In the genomic region with DNA sequence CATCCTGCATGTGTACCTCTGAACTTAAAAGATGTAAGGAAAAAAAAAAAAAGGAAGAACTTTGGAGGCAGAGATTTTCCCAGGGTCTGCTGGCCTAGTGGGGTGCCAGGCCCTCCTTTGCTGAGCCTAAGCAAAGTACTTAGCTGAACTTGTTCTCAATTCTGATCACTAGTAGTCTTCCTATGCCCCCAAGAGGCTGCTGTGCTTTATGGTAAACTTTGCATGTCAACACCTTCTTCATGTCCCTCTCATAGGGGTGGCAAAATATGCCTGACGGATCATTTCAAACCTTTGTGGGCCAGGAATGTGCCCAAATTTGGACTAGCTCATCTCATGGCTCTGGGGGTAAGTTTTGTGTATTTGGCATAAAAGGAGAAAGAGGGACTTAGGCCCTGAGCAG, we compare ENCODE assay signal across 16 cellular contexts. TPM values are rescaled to one million over a fixed set of nuclear protein-coding genes. Genes with fewer than 3 reads are reported as not detected.
DNase-seq lines count a peak whose midpoint lies in the region; ATAC-seq, FAIRE-seq and TF ChIP-seq lines count a peak whose summit lies in the region.
"Had no signal": no experiment of that assay in that cellular context is flagged by ENCODE, and none has a peak within 500 bp of the region (broad histone marks: within the 10 kb centered on the region; RNA-seq: fewer than 3 reads in every experiment).

No MANE protein-coding gene starts in this region.

- no peaks in the 10 kb centered on the region for H3K27me3 Mint-ChIP-seq in activated CD4-positive, alpha-beta T cell treated with anti-CD3 and anti-CD28 coated beads, Interleukin-2, amount 10 ng/mL, durations not matched to agents 24 days and 14 days
- no peaks in the 10 kb centered on the region for H3K27me3 Mint-ChIP-seq in IgD-negative memory B cell
- H3K27me3 Mint-ChIP-seq in neural crest cell (ENCODE audit: low read depth): no peaks in the 10 kb centered on the region

- H3K4me3 Mint-ChIP-seq in activated CD4-positive, alpha-beta T cell treated with anti-CD3 and anti-CD28 coated beads, Interleukin-2, amount 10 ng/mL, durations not matched to agents 24 days and 14 days: peak overlapping the region; percentile 7
- peak overlapping the region in 3 of 4 donors; percentile 0 to 93 (median 9) for H3K4me3 Mint-ChIP-seq in IgD-negative memory B cell
- peak overlapping the region; percentile 94 for H3K4me3 Mint-ChIP-seq in neural crest cell

- H3K9me3 ChIP-seq in K562 (replicated peaks; ENCODE audit: control insufficient read depth, insufficient read depth, low read depth, low read length) (no peaks in the 10 kb centered on the region), PC-3 (ENCODE audit: low read length) (no peaks in the 10 kb centered on the region)
- H3K9me3 ChIP-seq: testis had no signal

- H4K20me1 ChIP-seq in K562 (replicated peaks; ENCODE audit: control insufficient read depth, insufficient read depth, low read length) (no peaks in the 10 kb centered on the region), PC-3 (ENCODE audit: low read length) (no peaks in the 10 kb centered on the region)

- TF ChIP-seq POLR2A in K562 (conservative IDR thresholded peaks at IDR 0.05): no peak

- H2AFZ ChIP-seq in K562 (ENCODE audit: low read depth, low read length): no peak overlapping the region
- no peak overlapping the region for H2AFZ ChIP-seq in PC-3 (ENCODE audit: low read length)

- no peak for TF ChIP-seq EP300 in K562 (IDR thresholded peaks at IDR 0.05; ENCODE audit: low read length)

- no peak overlapping the region for H3K4me2 ChIP-seq in K562 (ENCODE audit: insufficient read depth, low read length)
- H3K4me2 ChIP-seq in PC-3 (ENCODE audit: low read length): no peak overlapping the region

- intact Hi-C loops in activated CD4-positive, alpha-beta T cell treated with anti-CD3 and anti-CD28 coated beads, Interleukin-2, amount 10 ng/mL, durations not matched to agents 24 days and 14 days (cut with micrococcal nuclease): loop anchor here (2.0 kb wide), 1 partner anchor 19 kb away; a partner anchor contains a TSS
- intact Hi-C loops in K562 (cut with micrococcal nuclease): loop anchor here (2.0 kb wide), 1 partner anchor 19 kb away; a partner anchor contains a TSS
- intact Hi-C loops in PC-3 (cut with micrococcal nuclease): loop anchor here (2.0 kb wide), 1 partner anchor 39 kb away; a partner anchor contains a TSS

- POLR2A ChIA-PET in K562 (lab: Yijun Ruan, JAX): interaction anchor here (0.6 to 2.2 kb wide), 9 partner anchors 8 to 450 kb away, joined by 3 to 10 read pairs (median 3); a partner anchor contains a TSS
- POLR2A ChIA-PET in PC-3 (lab: Charles Lee; ENCODE audit: unreplicated experiment): no interaction called here

- peaks cover 45% of the 10 kb centered on the region for H3K36me3 ChIP-seq in K562 (ENCODE audit: control insufficient read depth, insufficient read depth, low read length)
- H3K36me3 ChIP-seq in PC-3 (ENCODE audit: low read depth, low read length): peaks cover 9% of the 10 kb centered on the region; the same call in 1 of the 2 replicates

- no peaks in the 10 kb centered on the region for H3K9me1 ChIP-seq in K562 (ENCODE audit: control insufficient read depth, insufficient read depth, low read length)

- peak in 2 of 3 experiments; percentile 11 to 21; a peak in 1 of 6 replicates for TF ChIP-seq CTCF in K562 (IDR thresholded peaks at IDR 0.05 in 2 of 3, conservative IDR thresholded peaks at IDR 0.05 in 1 of 3; ENCODE audit: insufficient read depth in 2 of 3, low read depth in 1 of 3, low read length in 3 of 3)
- no peak for TF ChIP-seq CTCF in neural crest cell (conservative IDR thresholded peaks at IDR 0.05)
- no peak for TF ChIP-seq CTCF in PC-3 (conservative IDR thresholded peaks at IDR 0.05; ENCODE audit: low read depth, low read length)

- H3F3A ChIP-seq in PC-3 (ENCODE audit: low read length, unreplicated experiment): no peaks in the 10 kb centered on the region

- in situ Hi-C loops in K562 (cut with MboI): no loop called here

- H3K4me3 ChIP-seq in K562: no peak overlapping the region
- no peak overlapping the region for H3K4me3 ChIP-seq in PC-3 (ENCODE audit: low read length)

- no peaks in the 10 kb centered on the region for H3K9me3 Mint-ChIP-seq in activated CD4-positive, alpha-beta T cell treated with anti-CD3 and anti-CD28 coated beads, Interleukin-2, amount 10 ng/mL, durations not matched to agents 24 days and 14 days
- H3K9me3 Mint-ChIP-seq in IgD-negative memory B cell (no peaks in the 10 kb centered on the region), neural crest cell (no peaks in the 10 kb centered on the region)

- no peak for TF ChIP-seq RAD21 in K562 (CRISPR knock-in tag; conservative IDR thresholded peaks at IDR 0.05 in 1 of 2, IDR thresholded peaks at IDR 0.05 in 1 of 2)

- DNase-seq in activated CD4-positive, alpha-beta T cell treated with anti-CD3 and anti-CD28 coated beads, Interleukin-2, amount 10 ng/mL, durations not matched to agents 24 days and 14 days: no peak
- no peak for DNase-seq in activated CD4-positive, alpha-beta T cell treated with anti-CD3 and anti-CD28 coated beads for 48 hours
- DNase-seq in K562 (ENCODE audit: extremely low read depth in 1 of 4, low spot score in 3 of 4) (no peak), neural crest cell (ENCODE audit: low read depth, low spot score) (no peak), epidermal melanocyte (ENCODE audit: insufficient read length, low spot score) (no peak), PC-3 (no peak), cortex of kidney (lab: John Stamatoyannopoulos, UW) (no peak)
- DNase-seq: activated CD4-positive, alpha-beta T cell treated with anti-CD3 and anti-CD28 coated beads for 1 hour; brain microvascular endothelial cell; NCI-H2081; NCI-H526 treated with DMSO at 0.1 percent for 48 hours; stimulated activated CD4-positive, alpha-beta T cell treated with anti-CD3 and anti-CD28 coated beads, Interleukin-15, amount 100 ng/mL, for 24 hours had no signal

- H3K9ac ChIP-seq in K562 (ENCODE audit: insufficient read depth in 1 of 2, low read depth in 2 of 2, low read length in 2 of 2) (no peak overlapping the region; a peak in 1 of 4 replicates), PC-3 (ENCODE audit: low read length) (no peak overlapping the region)

- peaks cover 39 to 48% of the 10 kb centered on the region in 2 experiments for H3K4me1 ChIP-seq in K562 (replicated peaks in 1 of 2; ENCODE audit: control insufficient read depth in 2 of 2, insufficient read depth in 2 of 2, low read length in 2 of 2)
- H3K4me1 ChIP-seq in PC-3 (ENCODE audit: insufficient read depth, low read length): peaks cover 41% of the 10 kb centered on the region

- H3K27me3 ChIP-seq in K562 (ENCODE audit: control insufficient read depth in 2 of 2, insufficient read depth in 2 of 2, low read length in 2 of 2) (no peaks in the 10 kb centered on the region), PC-3 (ENCODE audit: low read length) (no peaks in the 10 kb centered on the region)
- H3K27me3 ChIP-seq: brain microvascular endothelial cell, testis had no signal

- CTCF ChIA-PET in K562 (lab: Yijun Ruan, JAX; ENCODE audit: low intra/inter-chr PET ratio): interaction anchor here (0.6 kb wide), 1 partner anchor 322 kb away, joined by 3 read pairs; no protein-coding TSS in a partner anchor
- CTCF ChIA-PET in PC-3 (lab: Charles Lee): no interaction called here

- H3K9me2 ChIP-seq in PC-3 (replicated peaks; ENCODE audit: low read length): no peaks in the 10 kb centered on the region

- ATAC-seq in K562 (no peak), PC-3 (no peak)
- ATAC-seq: left lobe of liver had no signal

- no peak overlapping the region for H3K27ac ChIP-seq in K562 (ENCODE audit: extremely low read depth, low read depth, low read length)
- H3K27ac ChIP-seq in PC-3 (ENCODE audit: low read length): no peak overlapping the region
- H3K27ac ChIP-seq: brain microvascular endothelial cell, testis had no signal

- peaks cover 47% of the 10 kb centered on the region for H3K4me1 Mint-ChIP-seq in activated CD4-positive, alpha-beta T cell treated with anti-CD3 and anti-CD28 coated beads, Interleukin-2, amount 10 ng/mL, durations not matched to agents 24 days and 14 days
- H3K4me1 Mint-ChIP-seq in IgD-negative memory B cell (peaks cover 35 to 52% (median 39%) of the 10 kb centered on the region in 3 donors), neural crest cell (peaks cover 43% of the 10 kb centered on the region)

- 83% methylated on average over 1 of the region's 1 CpG for WGBS in K562 (ENCODE audit: insufficient coverage, low coverage, missing lambda C conversion rate)

- FAIRE-seq in K562 (lab: Jason Lieb, UNC): no peak
- FAIRE-seq: G401.6 had no signal

- peaks cover 43% of the 10 kb centered on the region for H3K36me3 Mint-ChIP-seq in activated CD4-positive, alpha-beta T cell treated with anti-CD3 and anti-CD28 coated beads, Interleukin-2, amount 10 ng/mL, durations not matched to agents 24 days and 14 days (ENCODE audit: low read depth)
- no peaks in the 10 kb centered on the region for H3K36me3 Mint-ChIP-seq in IgD-negative memory B cell
- H3K36me3 Mint-ChIP-seq in neural crest cell (ENCODE audit: low read depth): peaks cover 3% of the 10 kb centered on the region

- peak overlapping the region; percentile 7 for H3K27ac Mint-ChIP-seq in activated CD4-positive, alpha-beta T cell treated with anti-CD3 and anti-CD28 coated beads, Interleukin-2, amount 10 ng/mL, durations not matched to agents 24 days and 14 days
- H3K27ac Mint-ChIP-seq in IgD-negative memory B cell: peak overlapping the region in 2 of 3 donors; percentile 8 to 88
- no peak overlapping the region for H3K27ac Mint-ChIP-seq in neural crest cell (ENCODE audit: unreplicated experiment)

- H3K79me2 ChIP-seq in K562 (ENCODE audit: control insufficient read depth, insufficient read depth, low read length) (peaks cover 52% of the 10 kb centered on the region), PC-3 (ENCODE audit: low read length) (peaks cover 42% of the 10 kb centered on the region)

- BruUV-seq in K562 (replicated peaks; lab: Mats Ljungman, UMichigan) (no TSS peak), PC-3 (replicated peaks; lab: Mats Ljungman, UMichigan) (no TSS peak)

RNA-seq across cellular contexts. Expression of a gene that starts 1.4 kb away (rescaled TPM):
- total RNA-seq in activated CD4-positive, alpha-beta T cell treated with anti-CD3 and anti-CD28 coated beads, Interleukin-2, amount 10 ng/mL, durations not matched to agents 24 days and 14 days: 32.7 and 34.7 TPM in 2 replicates
- polyA plus RNA-seq in IgD-negative memory B cell: 30.1 TPM
- total RNA-seq in K562 (2011; cell fraction: chromatin; rRNA removed; ENCODE audit: low replicate concordance): 83.0 and 141 TPM in 2 replicates
- total RNA-seq in K562 (2011; cell fraction: nucleolus; rRNA removed): 82.2 and 86.2 TPM in 2 replicates
- 77.2 and 80.0 TPM in 2 replicates for total RNA-seq in K562 (2011; cell fraction: nucleoplasm; rRNA removed)
- 21.6 and 25.7 TPM in 2 replicates for total RNA-seq in K562 (2014; rRNA removed)
- 4.9 and 5.1 TPM in 2 replicates for total RNA-seq in K562 (2014; rRNA removed; fragmentation: Illumina TruSeq; extraction: Trizol)
- total RNA-seq in K562 (2015; rRNA removed; fragmentation: Illumina TruSeq; extraction: Trizol): 7.2 and 9.5 TPM in 2 replicates
- 41.7 and 42.7 TPM in 2 replicates for total RNA-seq in K562 (2021)
- 22.9 and 38.9 TPM in 2 replicates for polyA plus RNA-seq in K562 (2011; rRNA removed)
- 42.3 and 59.0 TPM in 2 replicates for polyA plus RNA-seq in K562 (2011; cell fraction: cytosol; rRNA removed)
- polyA plus RNA-seq in K562 (2011; cell fraction: nucleus; rRNA removed): 238 and 248 TPM in 2 replicates
- 26.7 and 40.5 TPM in 2 replicates for polyA plus RNA-seq in K562 (2012)
- 44.9 and 52.4 TPM in 2 replicates for polyA plus RNA-seq in K562 (2014; fragmentation: Illumina TruSeq; extraction: Trizol)
- 10 to 100 TPM; 14.7 to 14.8 TPM for polyA plus RNA-seq in K562 (2014; fragmentation: Nextera tagmentation; extraction: Ambion mirVana)
- polyA plus RNA-seq in K562 (2014; rRNA removed): 35.4 and 39.3 TPM in 2 replicates
- 13.3 and 16.3 TPM in 2 replicates for polyA minus RNA-seq in K562 (2011; rRNA and poly(A)+ RNA removed)
- 15.9 and 25.0 TPM in 2 replicates for polyA minus RNA-seq in K562 (2011; cell fraction: cytosol; rRNA and poly(A)+ RNA removed)
- polyA minus RNA-seq in K562 (2011; cell fraction: nucleus; rRNA and poly(A)+ RNA removed): 42.5 and 75.6 TPM in 2 replicates
- total RNA-seq in neural crest cell: 41.6 and 45.2 TPM in 2 replicates
- total RNA-seq in PC-3 (2014; rRNA removed): 20.6 and 24.4 TPM in 2 replicates

RNA-seq across cellular contexts. Expression of a gene that starts 4.1 kb away (rescaled TPM):
- total RNA-seq in activated CD4-positive, alpha-beta T cell treated with anti-CD3 and anti-CD28 coated beads, Interleukin-2, amount 10 ng/mL, durations not matched to agents 24 days and 14 days: 84.2 and 86.6 TPM in 2 replicates
- polyA plus RNA-seq in IgD-negative memory B cell: 122 TPM
- total RNA-seq in K562 (2011; cell fraction: chromatin; rRNA removed; ENCODE audit: low replicate concordance): 38.3 and 47.8 TPM in 2 replicates
- total RNA-seq in K562 (2011; cell fraction: nucleolus; rRNA removed): 27.1 and 28.9 TPM in 2 replicates
- 45.8 and 57.9 TPM in 2 replicates for total RNA-seq in K562 (2011; cell fraction: nucleoplasm; rRNA removed)
- total RNA-seq in K562 (2014; rRNA removed): 97.1 and 112 TPM in 2 replicates
- 151 TPM in 2 replicates for total RNA-seq in K562 (2014; rRNA removed; fragmentation: Illumina TruSeq; extraction: Trizol)
- 165 and 167 TPM in 2 replicates for total RNA-seq in K562 (2015; rRNA removed; fragmentation: Illumina TruSeq; extraction: Trizol)
- total RNA-seq in K562 (2021): 92.8 and 94.2 TPM in 2 replicates
- 161 and 166 TPM in 2 replicates for polyA plus RNA-seq in K562 (2011; rRNA removed)
- 91.4 and 190 TPM in 2 replicates for polyA plus RNA-seq in K562 (2011; cell fraction: cytosol; rRNA removed)
- 39.8 and 76.0 TPM in 2 replicates for polyA plus RNA-seq in K562 (2011; cell fraction: nucleus; rRNA removed)
- 124 and 155 TPM in 2 replicates for polyA plus RNA-seq in K562 (2012)
- 167 and 190 TPM in 2 replicates for polyA plus RNA-seq in K562 (2014; fragmentation: Illumina TruSeq; extraction: Trizol)
- polyA plus RNA-seq in K562 (2014; fragmentation: Nextera tagmentation; extraction: Ambion mirVana): 100 to 1,000 TPM; 213 to 220 TPM
- 113 and 143 TPM in 2 replicates for polyA plus RNA-seq in K562 (2014; rRNA removed)
- 154 and 155 TPM in 2 replicates for polyA minus RNA-seq in K562 (2011; rRNA and poly(A)+ RNA removed)
- polyA minus RNA-seq in K562 (2011; cell fraction: cytosol; rRNA and poly(A)+ RNA removed): 56.1 and 62.8 TPM in 2 replicates
- polyA minus RNA-seq in K562 (2011; cell fraction: nucleus; rRNA and poly(A)+ RNA removed): 16.7 and 35.9 TPM in 2 replicates
- 77.2 and 80.9 TPM in 2 replicates for total RNA-seq in neural crest cell
- 84.6 and 113 TPM in 2 replicates for total RNA-seq in PC-3 (2014; rRNA removed)

RNA-seq across cellular contexts. Expression of a gene that starts 8.4 kb away (rescaled TPM):
- total RNA-seq in activated CD4-positive, alpha-beta T cell treated with anti-CD3 and anti-CD28 coated beads, Interleukin-2, amount 10 ng/mL, durations not matched to agents 24 days and 14 days: 28.6 and 31.1 TPM in 2 replicates
- polyA plus RNA-seq in IgD-negative memory B cell (13.4 TPM), K562 (2011; rRNA removed) (57.1 and 98.3 TPM in 2 replicates), K562 (2014; fragmentation: Illumina TruSeq; extraction: Trizol) (35.4 and 38.9 TPM in 2 replicates), K562 (2014; fragmentation: Nextera tagmentation; extraction: Ambion mirVana) (10 to 100 TPM; 17.0 to 31.1 TPM), K562 (2014; rRNA removed) (55.4 and 81.8 TPM in 2 replicates)
- 111 and 182 TPM in 2 replicates for total RNA-seq in K562 (2011; cell fraction: chromatin; rRNA removed; ENCODE audit: low replicate concordance)
- total RNA-seq in K562 (2011; cell fraction: nucleolus; rRNA removed): 117 TPM in 2 replicates
- total RNA-seq in K562 (2011; cell fraction: nucleoplasm; rRNA removed): 116 and 129 TPM in 2 replicates
- total RNA-seq in K562 (2014; rRNA removed) (45.9 and 66.7 TPM in 2 replicates), K562 (2014; rRNA removed; fragmentation: Illumina TruSeq; extraction: Trizol) (33.1 and 36.1 TPM in 2 replicates), K562 (2015; rRNA removed; fragmentation: Illumina TruSeq; extraction: Trizol) (22.1 and 24.9 TPM in 2 replicates), K562 (2021) (48.5 TPM in 2 replicates), neural crest cell (48.3 and 48.6 TPM in 2 replicates), PC-3 (2014; rRNA removed) (21.8 and 22.9 TPM in 2 replicates)
- polyA plus RNA-seq in K562 (2011; cell fraction: cytosol; rRNA removed): 56.7 and 63.8 TPM in 2 replicates
- polyA plus RNA-seq in K562 (2011; cell fraction: nucleus; rRNA removed): 357 and 442 TPM in 2 replicates
- 44.3 and 62.8 TPM in 2 replicates for polyA plus RNA-seq in K562 (2012)
- 22.0 and 25.5 TPM in 2 replicates for polyA minus RNA-seq in K562 (2011; rRNA and poly(A)+ RNA removed)
- polyA minus RNA-seq in K562 (2011; cell fraction: cytosol; rRNA and poly(A)+ RNA removed): 12.2 and 28.6 TPM in 2 replicates
- polyA minus RNA-seq in K562 (2011; cell fraction: nucleus; rRNA and poly(A)+ RNA removed): 34.2 and 56.1 TPM in 2 replicates

RNA-seq across cellular contexts. Expression of a gene that starts 19.4 kb away (rescaled TPM):
- 65.1 and 69.9 TPM in 2 replicates for total RNA-seq in activated CD4-positive, alpha-beta T cell treated with anti-CD3 and anti-CD28 coated beads, Interleukin-2, amount 10 ng/mL, durations not matched to agents 24 days and 14 days
- polyA plus RNA-seq in IgD-negative memory B cell (44.2 TPM), K562 (2011; rRNA removed) (31.2 and 48.5 TPM in 2 replicates), K562 (2014; fragmentation: Illumina TruSeq; extraction: Trizol) (82.0 and 85.4 TPM in 2 replicates), K562 (2014; fragmentation: Nextera tagmentation; extraction: Ambion mirVana) (100 to 1,000 TPM in 1 of 2 experiments, 10 to 100 TPM in 1; 46.1 to 103 TPM), K562 (2014; rRNA removed) (50.7 and 66.4 TPM in 2 replicates)
- total RNA-seq in K562 (2011; cell fraction: chromatin; rRNA removed; ENCODE audit: low replicate concordance): 57.0 and 113 TPM in 2 replicates
- total RNA-seq in K562 (2011; cell fraction: nucleolus; rRNA removed): 102 and 112 TPM in 2 replicates
- 89.3 and 101 TPM in 2 replicates for total RNA-seq in K562 (2011; cell fraction: nucleoplasm; rRNA removed)
- total RNA-seq in K562 (2014; rRNA removed) (37.1 and 68.3 TPM in 2 replicates), K562 (2014; rRNA removed; fragmentation: Illumina TruSeq; extraction: Trizol) (32.0 TPM in 2 replicates), K562 (2015; rRNA removed; fragmentation: Illumina TruSeq; extraction: Trizol) (38.0 and 41.2 TPM in 2 replicates), K562 (2021) (57.6 and 59.9 TPM in 2 replicates), neural crest cell (50.6 and 53.2 TPM in 2 replicates), PC-3 (2014; rRNA removed) (76.9 and 85.4 TPM in 2 replicates)
- 49.7 and 72.8 TPM in 2 replicates for polyA plus RNA-seq in K562 (2011; cell fraction: cytosol; rRNA removed)
- polyA plus RNA-seq in K562 (2011; cell fraction: nucleus; rRNA removed): 118 and 168 TPM in 2 replicates
- polyA plus RNA-seq in K562 (2012): 52.6 and 67.1 TPM in 2 replicates
- 15.4 and 16.3 TPM in 2 replicates for polyA minus RNA-seq in K562 (2011; rRNA and poly(A)+ RNA removed)
- polyA minus RNA-seq in K562 (2011; cell fraction: cytosol; rRNA and poly(A)+ RNA removed): 25.1 and 26.1 TPM in 2 replicates
- polyA minus RNA-seq in K562 (2011; cell fraction: nucleus; rRNA and poly(A)+ RNA removed): 21.9 and 28.3 TPM in 2 replicates

RNA-seq across cellular contexts. Expression of a gene that starts 25.4 kb away (rescaled TPM):
- total RNA-seq in activated CD4-positive, alpha-beta T cell treated with anti-CD3 and anti-CD28 coated beads, Interleukin-2, amount 10 ng/mL, durations not matched to agents 24 days and 14 days: 45.7 and 46.2 TPM in 2 replicates
- polyA plus RNA-seq in IgD-negative memory B cell: 39.1 TPM
- 15.2 and 18.5 TPM in 2 replicates for total RNA-seq in K562 (2011; cell fraction: chromatin; rRNA removed; ENCODE audit: low replicate concordance)
- total RNA-seq in K562 (2011; cell fraction: nucleolus; rRNA removed): 11.6 and 11.8 TPM in 2 replicates
- 15.0 and 20.0 TPM in 2 replicates for total RNA-seq in K562 (2011; cell fraction: nucleoplasm; rRNA removed)
- 15.6 and 19.1 TPM in 2 replicates for total RNA-seq in K562 (2014; rRNA removed)
- total RNA-seq in K562 (2014; rRNA removed; fragmentation: Illumina TruSeq; extraction: Trizol): 11.6 and 12.0 TPM in 2 replicates
- 11.6 and 13.4 TPM in 2 replicates for total RNA-seq in K562 (2015; rRNA removed; fragmentation: Illumina TruSeq; extraction: Trizol)
- total RNA-seq in K562 (2021): 26.3 and 29.0 TPM in 2 replicates
- polyA plus RNA-seq in K562 (2011; rRNA removed): 16.0 and 24.4 TPM in 2 replicates
- 38.4 and 56.4 TPM in 2 replicates for polyA plus RNA-seq in K562 (2011; cell fraction: cytosol; rRNA removed)
- 27.9 and 37.6 TPM in 2 replicates for polyA plus RNA-seq in K562 (2011; cell fraction: nucleus; rRNA removed)
- polyA plus RNA-seq in K562 (2012): 27.7 and 29.6 TPM in 2 replicates
- polyA plus RNA-seq in K562 (2014; fragmentation: Illumina TruSeq; extraction: Trizol): 31.4 and 35.0 TPM in 2 replicates
- 10 to 100 TPM; 31.6 to 41.0 TPM for polyA plus RNA-seq in K562 (2014; fragmentation: Nextera tagmentation; extraction: Ambion mirVana)
- 16.7 and 16.8 TPM in 2 replicates for polyA plus RNA-seq in K562 (2014; rRNA removed)
- polyA minus RNA-seq in K562 (2011; rRNA and poly(A)+ RNA removed): 26.2 and 47.1 TPM in 2 replicates
- polyA minus RNA-seq in K562 (2011; cell fraction: cytosol; rRNA and poly(A)+ RNA removed): 10.9 and 16.7 TPM in 2 replicates
- 5.1 and 6.2 TPM in 2 replicates for polyA minus RNA-seq in K562 (2011; cell fraction: nucleus; rRNA and poly(A)+ RNA removed)
- 35.1 and 36.2 TPM in 2 replicates for total RNA-seq in neural crest cell
- total RNA-seq in PC-3 (2014; rRNA removed): 23.4 and 39.2 TPM in 2 replicates

Comparison
In these comparisons a context has a peak if more than half of its experiments do, and no peak if none do; other contexts are left out.
1. H3K4me3 Mint-ChIP-seq: peak in every context shown above with its lines; median percentile 94 in neural crest cell; 9 in IgD-negative memory B cell; 7 in activated CD4-positive, alpha-beta T cell treated with anti-CD3 and anti-CD28 coated beads, Interleukin-2, amount 10 ng/mL, durations not matched to agents 24 days and 14 days.
2. CTCF ChIP-seq: peak in K562 (2 of 3); none in neural crest cell (single experiment) and PC-3 (single experiment).